ENCODE assay signal across 9 cellular contexts in the genomic region with DNA sequence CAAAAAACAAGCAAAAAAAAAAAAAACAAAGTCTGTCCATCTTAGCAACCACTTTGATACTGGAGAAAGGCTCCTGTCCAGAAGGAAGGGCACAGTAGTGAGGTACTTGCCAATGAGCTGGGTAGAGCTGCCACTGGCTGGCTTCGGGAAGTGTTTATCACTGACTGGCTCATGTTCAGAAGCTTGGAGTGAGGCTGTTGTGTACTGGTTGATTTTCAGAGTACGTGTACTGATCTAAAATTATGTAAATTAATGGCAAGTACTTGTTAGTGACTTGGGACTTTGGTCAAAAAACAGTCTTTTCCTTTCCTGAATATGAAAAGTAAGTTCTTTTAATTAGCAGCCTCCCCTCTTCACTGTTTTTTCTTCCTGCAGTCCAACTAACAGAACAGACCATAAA. TPM values are rescaled to one million over a fixed set of nuclear protein-coding genes. Genes with fewer than 3 reads are reported as not detected.
DNase-seq lines count a peak whose midpoint lies in the region; ATAC-seq and TF ChIP-seq lines count a peak whose summit lies in the region.
"Had no signal": no experiment of that assay in that cellular context is flagged by ENCODE, and none has a peak within 500 bp of the region (broad histone marks: within the 10 kb centered on the region; RNA-seq: fewer than 3 reads in every experiment).

No MANE protein-coding gene starts in this region.

- TF ChIP-seq CTCF in Caco-2 (IDR thresholded peaks at IDR 0.05; ENCODE audit: insufficient read depth in 1 of 2, low read depth in 1 of 2, low read length in 1 of 2, severe bottlenecking in 1 of 2, unreplicated experiment in 1 of 2) (no peak), parathyroid adenoma (IDR thresholded peaks at IDR 0.05) (no peak)

- no peak for ATAC-seq in GM18502 (IDR thresholded peaks at IDR 0.05; ENCODE audit: poor library complexity, unreplicated experiment)

- peak overlapping the region; percentile 97 for H3K4me3 Mint-ChIP-seq in Caco-2 (ENCODE audit: unreplicated experiment)

- intact Hi-C loops in Caco-2 (cut with micrococcal nuclease; ENCODE audit: unreplicated experiment) = loop anchor here (1.0 to 2.0 kb wide), 2 partner anchors 17 to 47 kb away; a partner anchor contains a TSS

- H3K27me3 Mint-ChIP-seq in Caco-2 (ENCODE audit: insufficient read depth, unreplicated experiment) = no peaks in the 10 kb centered on the region

- H3K79me2 ChIP-seq in parathyroid adenoma = peaks cover 3% of the 10 kb centered on the region

- peak overlapping the region; percentile 91; the same call in 1 of the 2 replicates for H3K4me3 ChIP-seq in Caco-2 (ENCODE audit: low read depth, low read length)
- peak overlapping the region; percentile 71 for H3K4me3 ChIP-seq in endocrine pancreas (ENCODE audit: control insufficient read depth, insufficient read depth, low read length)
- H3K4me3 ChIP-seq in parathyroid adenoma (ENCODE audit: low read depth, low read length) = peak overlapping the region; percentile 76

- H3K36me3 ChIP-seq in Caco-2 (ENCODE audit: control insufficient read depth, insufficient read depth, low read length) (no peaks in the 10 kb centered on the region; the same call in 1 of the 2 replicates), endocrine pancreas (ENCODE audit: control insufficient read depth, insufficient read depth, low read length) (no peaks in the 10 kb centered on the region), parathyroid adenoma (ENCODE audit: control insufficient read depth, insufficient read depth, low read length) (no peaks in the 10 kb centered on the region)

- no peak for DNase-seq in Caco-2
- DNase-seq in NCI-H510A (lab: John Stamatoyannopoulos, UW) = peak; percentile 2
- DNase-seq in SW 1271 (lab: John Stamatoyannopoulos, UW) = no peak
- DNase-seq in NCI-H345 (lab: John Stamatoyannopoulos, UW) = no peak
- DNase-seq in mesenteric fat pad (ENCODE audit: low spot score) = no peak
- DNase-seq: stimulated activated CD8-positive, alpha-beta memory T cell treated with anti-CD3 and anti-CD28 coated beads, Interleukin-4, amount 100 ng/mL, for 48 hours had no signal

- POLR2A ChIA-PET in Caco-2 (lab: Charles Lee) = interaction anchor here (2.0 kb wide), 1 partner anchor 18 kb away, joined by 22 read pairs; a partner anchor contains a TSS

- peak overlapping the region; percentile 98 for H2AFZ ChIP-seq in parathyroid adenoma

- H3K9me3 ChIP-seq in Caco-2 (no peaks in the 10 kb centered on the region), endocrine pancreas (ENCODE audit: control insufficient read depth, low read length) (no peaks in the 10 kb centered on the region), parathyroid adenoma (ENCODE audit: control insufficient read depth, low read length) (no peaks in the 10 kb centered on the region)

- no peaks in the 10 kb centered on the region for H3K4me1 Mint-ChIP-seq in Caco-2 (ENCODE audit: low read depth, unreplicated experiment)

- H3K27ac ChIP-seq in parathyroid adenoma = peak overlapping the region; percentile 88

- H3K9me3 Mint-ChIP-seq in Caco-2 (ENCODE audit: unreplicated experiment) = no peaks in the 10 kb centered on the region

- CTCF ChIA-PET in Caco-2 (lab: Charles Lee) = interaction anchor here (2.9 kb wide), 1 partner anchor 18 kb away, joined by 22 read pairs; a partner anchor contains a TSS

- H3K4me2 ChIP-seq in parathyroid adenoma (ENCODE audit: low read length) = peak overlapping the region; percentile 82

- no TSS peak for BruUV-seq in Caco-2 (replicated peaks; lab: Mats Ljungman, UMichigan)

- H3K9ac ChIP-seq in endocrine pancreas (ENCODE audit: control insufficient read depth, insufficient read depth, low read length) (no peak overlapping the region), parathyroid adenoma (peak overlapping the region; percentile 81)

- H3K27me3 ChIP-seq in Caco-2 (replicated peaks; ENCODE audit: control insufficient read depth, insufficient read depth, low read length) (no peaks in the 10 kb centered on the region), endocrine pancreas (ENCODE audit: control insufficient read depth, insufficient read depth, low read length) (no peaks in the 10 kb centered on the region), parathyroid adenoma (ENCODE audit: control insufficient read depth, insufficient read depth, low read length) (no peaks in the 10 kb centered on the region)

- H3K27ac Mint-ChIP-seq in Caco-2 (ENCODE audit: unreplicated experiment) = peak overlapping the region; percentile 99

- H3K36me3 Mint-ChIP-seq in Caco-2 (ENCODE audit: insufficient read depth, unreplicated experiment) = peaks cover 28% of the 10 kb centered on the region

- H3K4me1 ChIP-seq in Caco-2 (no peaks in the 10 kb centered on the region), endocrine pancreas (ENCODE audit: control insufficient read depth, insufficient read depth, low read length) (no peaks in the 10 kb centered on the region), parathyroid adenoma (peaks cover 8% of the 10 kb centered on the region)

RNA-seq across cellular contexts. Expression of a gene that starts 1.0 kb away (rescaled TPM):
- total RNA-seq in Caco-2 (2022) = 23.6 and 23.7 TPM in 2 replicates
- total RNA-seq in mesenteric fat pad = 18.8 TPM

RNA-seq across cellular contexts. Expression of a gene that starts 17.9 kb away (rescaled TPM):
- 11.9 and 12.1 TPM in 2 replicates for total RNA-seq in Caco-2 (2022)
- 2.7 TPM for total RNA-seq in mesenteric fat pad

RNA-seq across cellular contexts. Expression of a gene that starts 46.9 kb away (rescaled TPM):
- 4.9 and 6.8 TPM in 2 replicates for total RNA-seq in Caco-2 (2022)
- total RNA-seq in mesenteric fat pad = 3.6 TPM
